ENCODE assay signal across 8 cellular contexts in genomic region chr1:21232044-21232443, GRCh38. TPM values are rescaled to one million over a fixed set of nuclear protein-coding genes. Genes with fewer than 3 reads are reported as not detected.
A peak's percentile ranks its signal among the peaks of the same experiment; 100 is the strongest.
DNase-seq lines count a peak whose midpoint lies in the region; ATAC-seq and TF ChIP-seq lines count a peak whose summit lies in the region.

No MANE protein-coding gene starts in this region.

- ATAC-seq in GM21576 (IDR thresholded peaks at IDR 0.05; ENCODE audit: unreplicated experiment) (no peak), GM18870 (IDR thresholded peaks at IDR 0.05; ENCODE audit: unreplicated experiment) (no peak)

- no peaks in the 10 kb centered on the region for H3K27me3 Mint-ChIP-seq in nephron progenitor cell (ENCODE audit: low read depth, poor library complexity)

- H3K36me3 Mint-ChIP-seq in nephron progenitor cell (ENCODE audit: low read depth) = peaks cover 16% of the 10 kb centered on the region

- H3K4me3 Mint-ChIP-seq in nephron progenitor cell = no peak overlapping the region

- no peak overlapping the region for H3K27ac ChIP-seq in fibroblast of lung (ENCODE audit: insufficient read depth, low read length)

- H3K36me3 ChIP-seq in fibroblast of lung (ENCODE audit: control insufficient read depth, insufficient read depth, low read length) = peaks cover 29% of the 10 kb centered on the region

- no peak overlapping the region for H3K4me2 ChIP-seq in fibroblast of lung (ENCODE audit: extremely low read depth, insufficient read depth, low read length)

- H3K9me3 Mint-ChIP-seq in nephron progenitor cell = no peaks in the 10 kb centered on the region

- H3K4me1 Mint-ChIP-seq in nephron progenitor cell = peaks cover 11% of the 10 kb centered on the region

- no peak overlapping the region for H2AFZ ChIP-seq in fibroblast of lung (ENCODE audit: low read length)

- no peak overlapping the region for H3K9ac ChIP-seq in fibroblast of lung (ENCODE audit: insufficient read depth, low read length)

- no peaks in the 10 kb centered on the region for H3K27me3 ChIP-seq in fibroblast of lung (ENCODE audit: control insufficient read depth, insufficient read depth, low read length)

- H3K27ac Mint-ChIP-seq in nephron progenitor cell = no peak overlapping the region

- no peaks in the 10 kb centered on the region for H3K4me1 ChIP-seq in fibroblast of lung (ENCODE audit: control insufficient read depth, extremely low read depth, insufficient read depth, low read length)

- H3K79me2 ChIP-seq in fibroblast of lung (ENCODE audit: control insufficient read depth, insufficient read depth, low read length) = no peaks in the 10 kb centered on the region

- DNase-seq in AG08395 (ENCODE audit: low spot score) = peak; percentile 74
- DNase-seq in GM03348 (ENCODE audit: low spot score) = peak; percentile 83
- peak; percentile 17 to 33 for DNase-seq in NCI-H1930 (lab: John Stamatoyannopoulos, UW)
- peak; percentile 41 to 74 for DNase-seq in fibroblast of lung (ENCODE audit: low read depth in 2 of 2)
- DNase-seq in nephron progenitor cell = peak; percentile 55

- H3K4me3 ChIP-seq in WI38 (ENCODE audit: low read depth, low read length) (no peak overlapping the region), fibroblast of lung (replicated peaks in 1 of 4; ENCODE audit: control extremely low read depth in 1 of 4, insufficient read depth in 1 of 4, low read depth in 3 of 4, low read length in 4 of 4) (no peak overlapping the region)

- TF ChIP-seq CTCF in WI38 (IDR thresholded peaks at IDR 0.05; ENCODE audit: low read depth, low read length) (peak; percentile 60), fibroblast of lung (conservative IDR thresholded peaks at IDR 0.05 in 1 of 2, IDR thresholded peaks at IDR 0.05 in 1 of 2; ENCODE audit: low read depth in 1 of 2, low read length in 2 of 2) (peak; percentile 68 to 75), nephron progenitor cell (IDR thresholded peaks at IDR 0.05) (peak; percentile 80)

- H3K9me3 ChIP-seq in fibroblast of lung (ENCODE audit: control insufficient read depth, insufficient read depth, low read depth, low read length) = no peaks in the 10 kb centered on the region

- no peaks in the 10 kb centered on the region for H4K20me1 ChIP-seq in fibroblast of lung (ENCODE audit: control insufficient read depth, extremely low read depth, insufficient read depth, low read length)

RNA-seq across cellular contexts. Expression of gene EIF4G3, which starts 55.3 kb away (rescaled TPM):
- 32.6 and 53.5 TPM in 2 replicates for total RNA-seq in fibroblast of lung
- polyA plus RNA-seq in fibroblast of lung = 64.9 and 67.0 TPM in 2 replicates
- 40.6 and 47.6 TPM in 2 replicates for polyA plus RNA-seq in fibroblast of lung (2012)
- 68.3 and 68.4 TPM in 2 replicates for polyA minus RNA-seq in fibroblast of lung (ENCODE audit: low replicate concordance)

RNA-seq across cellular contexts. Expression of gene ECE1, which starts 58.2 kb away (rescaled TPM):
- total RNA-seq in fibroblast of lung = 57.3 and 138 TPM in 2 replicates
- 131 and 137 TPM in 2 replicates for polyA plus RNA-seq in fibroblast of lung
- polyA plus RNA-seq in fibroblast of lung (2012) = 145 and 152 TPM in 2 replicates
- 228 and 250 TPM in 2 replicates for polyA minus RNA-seq in fibroblast of lung (ENCODE audit: low replicate concordance)

Comparison
In these comparisons a context has a peak if more than half of its experiments do, and no peak if none do; other contexts are left out.
1. DNase-seq: peak in every context shown above with its lines; median percentile 83 in GM03348; 74 in AG08395; 58 in fibroblast of lung; 55 in nephron progenitor cell; 25 in NCI-H1930.